Comparison of ENCODE assay signal across 26 cellular contexts in genomic region chr6:115601064-115601463, GRCh38.
"Had no signal": no experiment of that assay in that cellular context is flagged by ENCODE, and none has a peak within 500 bp of the region (broad histone marks: within the 10 kb centered on the region; RNA-seq: fewer than 3 reads in every experiment).

No MANE protein-coding gene starts in this region.

- DNase-seq: activated CD4-positive, alpha-beta memory T cell treated with anti-CD3 and anti-CD28 coated beads for 36 hours; activated CD4-positive, alpha-beta T cell treated with anti-CD3 and anti-CD28 coated beads for 36 hours; activated CD4-positive, alpha-beta T cell treated with anti-CD3 and anti-CD28 coated beads, Interleukin-2, amount 10 ng/mL, durations not matched to agents 24 days and 14 days; activated CD4-positive, CD25-positive, alpha-beta regulatory T cell; activated CD4-positive, CD25-positive, alpha-beta regulatory T cell treated with anti-CD3 and anti-CD28 coated beads, Interleukin-2, amount 50 U/mL, for 72 hours; activated CD8-positive, alpha-beta memory T cell treated with anti-CD3 and anti-CD28 coated beads, Interleukin-2, amount 10 ng/mL, durations not matched to agents 7 days and 5 days; activated CD8-positive, alpha-beta memory T cell treated with anti-CD3 and anti-CD28 coated beads, Interleukin-2, amount 50 U/mL, for 4 hours; activated CD8-positive, alpha-beta T cell treated with anti-CD3 and anti-CD28 coated beads, Interleukin-2, amount 10 ng/mL, durations not matched to agents 7 days and 5 days; activated effector memory CD4-positive, alpha-beta T cell treated with anti-CD3 and anti-CD28 coated beads, Interleukin-2, amount 50 U/mL, for 16 hours; activated naive CD4-positive, alpha-beta T cell treated with anti-CD3 and anti-CD28 coated beads for 36 hours; activated naive CD8-positive, alpha-beta T cell treated with anti-CD3 and anti-CD28 coated beads for 36 hours; activated naive CD8-positive, alpha-beta T cell treated with anti-CD3 and anti-CD28 coated beads, Interleukin-2, amount 50 U/mL, for 24 hours; activated T-cell treated with anti-CD3 and anti-CD28 coated beads, Interleukin-2, amount 50 U/mL, for 1 hour; activated T-cell treated with anti-CD3 and anti-CD28 coated beads, Interleukin-2, amount 50 U/mL, for 48 hours; adrenal gland; amygdala; aorta; body of pancreas; dorsolateral prefrontal cortex; effector memory CD4-positive, alpha-beta T cell; endodermal cell; foreskin fibroblast; glutamatergic neuron; T-helper 2 cell had no signal

- H3K9me3 ChIP-seq: adrenal gland, body of pancreas had no signal

- H3K27me3 ChIP-seq: adrenal gland, body of pancreas, dorsolateral prefrontal cortex had no signal

- H3K4me1 ChIP-seq: adrenal gland, body of pancreas had no signal

- H3K4me3 ChIP-seq: adrenal gland, body of pancreas, coronary artery, dorsolateral prefrontal cortex had no signal

- H3K36me3 ChIP-seq: adrenal gland had no signal

- H3K27ac ChIP-seq: adrenal gland, body of pancreas, coronary artery, dorsolateral prefrontal cortex had no signal

- ATAC-seq: activated CD4-positive, alpha-beta T cell treated with anti-CD3 and anti-CD28 coated beads for 36 hours; activated CD8-positive, alpha-beta memory T cell treated with anti-CD3 and anti-CD28 coated beads, Interleukin-2, amount 10 ng/mL, durations not matched to agents 7 days and 5 days; activated CD8-positive, alpha-beta T cell treated with anti-CD3 and anti-CD28 coated beads, Interleukin-2, amount 10 ng/mL, durations not matched to agents 7 days and 5 days; activated naive CD8-positive, alpha-beta T cell treated with anti-CD3 and anti-CD28 coated beads, Interleukin-2, amount 50 U/mL, for 24 hours; body of pancreas; esophagus mucosa had no signal
